Comparison of ENCODE assay signal across 22 cellular contexts in genomic region chr3:10627884-10628572, GRCh38.
DNase-seq lines count a peak whose midpoint lies in the region; ATAC-seq and TF ChIP-seq lines count a peak whose summit lies in the region.
"Had no signal": no experiment of that assay in that cellular context is flagged by ENCODE, and none has a peak within 500 bp of the region (broad histone marks: within the 10 kb centered on the region; RNA-seq: fewer than 3 reads in every experiment).

No MANE protein-coding gene starts in this region.

- TF ChIP-seq CTCF in progenitor cell of endocrine pancreas (IDR thresholded peaks at IDR 0.05; ENCODE audit: unreplicated experiment) = no peak

- no peaks in the 10 kb centered on the region for H3K4me1 Mint-ChIP-seq in progenitor cell of endocrine pancreas (ENCODE audit: low read depth)
- H3K4me1 Mint-ChIP-seq: activated CD8-positive, alpha-beta memory T cell treated with anti-CD3 and anti-CD28 coated beads, Interleukin-2, amount 10 ng/mL, durations not matched to agents 7 days and 5 days; activated naive CD4-positive, alpha-beta T cell treated with anti-CD3 and anti-CD28 coated beads, Interleukin-2, amount 10 ng/mL, durations not matched to agents 7 days and 5 days; CD8-positive, alpha-beta memory T cell had no signal

- no peaks in the 10 kb centered on the region for H3K9me3 Mint-ChIP-seq in progenitor cell of endocrine pancreas (ENCODE audit: low read depth)
- H3K9me3 Mint-ChIP-seq: activated naive CD4-positive, alpha-beta T cell treated with anti-CD3 and anti-CD28 coated beads, Interleukin-2, amount 10 ng/mL, durations not matched to agents 7 days and 5 days; activated T-cell treated with anti-CD3 and anti-CD28 coated beads, Interleukin-2, amount 50 U/mL, for 72 hours; CD8-positive, alpha-beta memory T cell had no signal

- no peaks in the 10 kb centered on the region for H3K36me3 Mint-ChIP-seq in progenitor cell of endocrine pancreas (ENCODE audit: insufficient read depth)
- H3K36me3 Mint-ChIP-seq: activated CD8-positive, alpha-beta memory T cell treated with anti-CD3 and anti-CD28 coated beads, Interleukin-2, amount 10 ng/mL, durations not matched to agents 7 days and 5 days; activated naive CD4-positive, alpha-beta T cell treated with anti-CD3 and anti-CD28 coated beads, Interleukin-2, amount 10 ng/mL, durations not matched to agents 7 days and 5 days; CD8-positive, alpha-beta memory T cell had no signal

- DNase-seq in DMS53 (lab: John Stamatoyannopoulos, UW) = peak; percentile 17
- DNase-seq in DMS53 treated with DMSO at 0.1 percent for 48 hours (lab: John Stamatoyannopoulos, UW; ENCODE audit: unreplicated experiment) = no peak
- DNase-seq in HuH-7.5 (ENCODE audit: low spot score) = peak; percentile 63
- DNase-seq in iPS DF 19.7 (ENCODE audit: low read depth, low spot score) = peak; percentile 38
- no peak for DNase-seq in progenitor cell of endocrine pancreas (ENCODE audit: low spot score, unreplicated experiment)
- no peak for DNase-seq in dermis blood vessel endothelial cell
- no peak for DNase-seq in GM19240 (ENCODE audit: insufficient read length, low spot score)
- DNase-seq: activated CD4-positive, alpha-beta T cell treated with anti-CD3 and anti-CD28 coated beads for 48 hours; activated CD8-positive, alpha-beta memory T cell treated with anti-CD3 and anti-CD28 coated beads, Interleukin-2, amount 10 ng/mL, durations not matched to agents 7 days and 5 days; activated naive CD4-positive, alpha-beta T cell treated with anti-CD3 and anti-CD28 coated beads, Interleukin-2, amount 10 ng/mL, durations not matched to agents 7 days and 5 days; activated T-cell treated with anti-CD3 and anti-CD28 coated beads, Interleukin-2, amount 50 U/mL, for 72 hours; CD8-positive, alpha-beta memory T cell; cortex of kidney; esophagus squamous epithelium; GM23248; hippocampal formation; NCI-H2029 treated with DMSO at 0.1 percent for 48 hours; NCI-H345; SK-N-SH; stimulated activated CD8-positive, alpha-beta memory T cell treated with anti-CD3 and anti-CD28 coated beads, Interleukin-4, amount 100 ng/mL, for 48 hours; stomach had no signal

- no peak for ATAC-seq in HG03095 (IDR thresholded peaks at IDR 0.05; ENCODE audit: unreplicated experiment)
- ATAC-seq: activated CD8-positive, alpha-beta memory T cell treated with anti-CD3 and anti-CD28 coated beads, Interleukin-2, amount 10 ng/mL, durations not matched to agents 7 days and 5 days; activated T-cell treated with anti-CD3 and anti-CD28 coated beads, Interleukin-2, amount 50 U/mL, for 72 hours had no signal

- H3K4me3 Mint-ChIP-seq in progenitor cell of endocrine pancreas (ENCODE audit: low read depth) = no peak overlapping the region
- H3K4me3 Mint-ChIP-seq: activated CD8-positive, alpha-beta memory T cell treated with anti-CD3 and anti-CD28 coated beads, Interleukin-2, amount 10 ng/mL, durations not matched to agents 7 days and 5 days; activated naive CD4-positive, alpha-beta T cell treated with anti-CD3 and anti-CD28 coated beads, Interleukin-2, amount 10 ng/mL, durations not matched to agents 7 days and 5 days; activated T-cell treated with anti-CD3 and anti-CD28 coated beads, Interleukin-2, amount 50 U/mL, for 72 hours; CD8-positive, alpha-beta memory T cell had no signal

- peak overlapping the region; percentile 2 for H3K27ac Mint-ChIP-seq in progenitor cell of endocrine pancreas
- H3K27ac Mint-ChIP-seq: activated CD8-positive, alpha-beta memory T cell treated with anti-CD3 and anti-CD28 coated beads, Interleukin-2, amount 10 ng/mL, durations not matched to agents 7 days and 5 days; activated naive CD4-positive, alpha-beta T cell treated with anti-CD3 and anti-CD28 coated beads, Interleukin-2, amount 10 ng/mL, durations not matched to agents 7 days and 5 days; activated T-cell treated with anti-CD3 and anti-CD28 coated beads, Interleukin-2, amount 50 U/mL, for 72 hours; CD8-positive, alpha-beta memory T cell had no signal

- peaks cover 3% of the 10 kb centered on the region for H3K27me3 Mint-ChIP-seq in progenitor cell of endocrine pancreas

Comparison
In these comparisons a context has a peak if more than half of its experiments do, and no peak if none do; other contexts are left out.
1. DNase-seq: peak in DMS53 (single experiment), HuH-7.5 (single experiment) and iPS DF 19.7 (single experiment); none in DMS53 treated with DMSO at 0.1 percent for 48 hours (single experiment), progenitor cell of endocrine pancreas (single experiment), dermis blood vessel endothelial cell (single experiment) and GM19240 (single experiment).